17 cellular contexts compared by ENCODE assay signal in genomic region chr1:24992761-24993211, GRCh38.
DNase-seq lines count a peak whose midpoint lies in the region; ATAC-seq, FAIRE-seq and TF ChIP-seq lines count a peak whose summit lies in the region.
"Had no signal": no experiment of that assay in that cellular context is flagged by ENCODE, and none has a peak within 500 bp of the region (broad histone marks: within the 10 kb centered on the region; RNA-seq: fewer than 3 reads in every experiment).

No MANE protein-coding gene starts in this region.

- TF ChIP-seq POLR2A in GM12878 (IDR thresholded peaks at IDR 0.05; ENCODE audit: low read depth, low read length): no peak

- TF ChIP-seq CTCF in OCI-LY7 (conservative IDR thresholded peaks at IDR 0.05; ENCODE audit: low read length) (no peak), GM12878 (IDR thresholded peaks at IDR 0.05 in 2 of 3, conservative IDR thresholded peaks at IDR 0.05 in 1 of 3; ENCODE audit: control insufficient read depth in 2 of 3, extremely low read depth in 1 of 3, insufficient read depth in 1 of 3, low read depth in 3 of 3, low read length in 3 of 3) (no peak)

- peaks cover 93% of the 10 kb centered on the region for H3K4me1 Mint-ChIP-seq in activated CD4-positive, alpha-beta T cell treated with anti-CD3 and anti-CD28 coated beads for 36 hours

- no peak for TF ChIP-seq EP300 in GM12878 (IDR thresholded peaks at IDR 0.05; ENCODE audit: borderline replicate concordance in 1 of 2, control insufficient read depth in 1 of 2, low read depth in 2 of 2, low read length in 2 of 2)

- in situ Hi-C loops in GM12878 (cut with MboI): no loop called here

- H3K36me3 ChIP-seq in OCI-LY7 (ENCODE audit: insufficient read depth, low read length): no peaks in the 10 kb centered on the region
- H3K36me3 ChIP-seq in GM12878 (ENCODE audit: control insufficient read depth in 2 of 2, insufficient read depth in 2 of 2, low read length in 1 of 2): no peaks in the 10 kb centered on the region
- H3K36me3 ChIP-seq: tibial artery had no signal

- peaks cover 13% of the 10 kb centered on the region for H3K36me3 Mint-ChIP-seq in activated CD4-positive, alpha-beta T cell treated with anti-CD3 and anti-CD28 coated beads for 36 hours (ENCODE audit: low read depth)

- H2AFZ ChIP-seq in OCI-LY7 (ENCODE audit: low read length): peak overlapping the region; percentile 56
- H2AFZ ChIP-seq in GM12878 (ENCODE audit: control insufficient read depth, low read depth, low read length): peak overlapping the region; percentile 43

- BruUV-seq in OCI-LY7 (replicated peaks; lab: Mats Ljungman, UMichigan) (no TSS peak), GM12878 (replicated peaks; lab: Mats Ljungman, UMichigan) (no TSS peak)

- H3K9ac ChIP-seq in GM12878 (ENCODE audit: control insufficient read depth, insufficient read depth, low read length): no peak overlapping the region

- DNase-seq in activated CD4-positive, alpha-beta T cell treated with anti-CD3 and anti-CD28 coated beads for 36 hours: no peak
- DNase-seq in activated CD4-positive, alpha-beta T cell treated with anti-CD3 and anti-CD28 coated beads, Interleukin-2, amount 50 U/mL, for 48 hours: no peak
- DNase-seq in OCI-LY7 (ENCODE audit: low spot score) (no peak), GM12878 (ENCODE audit: low read depth, low spot score) (no peak), renal cortical epithelial cell (ENCODE audit: low read depth) (peak; percentile 36)
- DNase-seq: activated CD4-positive, alpha-beta T cell treated with anti-CD3 and anti-CD28 coated beads, Interleukin-2, amount 50 U/mL, for 1 hour; NCI-H146; SHP77 treated with DMSO at 0.1 percent for 48 hours; tibial artery had no signal

- H3K9me3 ChIP-seq in OCI-LY7 (ENCODE audit: low read length): no peaks in the 10 kb centered on the region
- H3K9me3 ChIP-seq in GM12878 (replicated peaks; ENCODE audit: control insufficient read depth, insufficient read depth, low read length): peaks cover 3% of the 10 kb centered on the region; the same call in 1 of the 3 replicates

- no peak overlapping the region for H3K27ac ChIP-seq in OCI-LY7 (ENCODE audit: low read depth, low read length, poor library complexity, severe bottlenecking)
- H3K27ac ChIP-seq in GM12878 (ENCODE audit: control insufficient read depth, insufficient read depth): no peak overlapping the region
- H3K27ac ChIP-seq: 22Rv1, C4-2B, tibial artery had no signal

- FAIRE-seq in GM12878 (lab: Jason Lieb, UNC): no peak
- FAIRE-seq: frontal cortex had no signal

- H3K4me2 ChIP-seq in OCI-LY7 (ENCODE audit: low read length) (no peak overlapping the region), GM12878 (ENCODE audit: control insufficient read depth, insufficient read depth) (no peak overlapping the region)

- CTCF ChIA-PET in activated CD4-positive, alpha-beta T cell treated with anti-CD3 and anti-CD28 coated beads for 36 hours (lab: Charles Lee): interaction anchor here (0.6 to 2.3 kb wide), 4 partner anchors 11 to 28 kb away, joined by 3 to 5 read pairs (median 4); no protein-coding TSS in a partner anchor
- CTCF ChIA-PET in OCI-LY7 (lab: Charles Lee; ENCODE audit: unreplicated experiment) (no interaction called here), GM12878 (lab: Yijun Ruan, JAX) (interaction anchor here (1.1 kb wide), 1 partner anchor 44 kb away, joined by 3 read pairs; no protein-coding TSS in a partner anchor)

- H3K79me2 ChIP-seq in OCI-LY7 (ENCODE audit: insufficient read depth, low read depth, low read length) (no peaks in the 10 kb centered on the region), GM12878 (ENCODE audit: control insufficient read depth, insufficient read depth, low read length) (no peaks in the 10 kb centered on the region)

- H3K4me1 ChIP-seq in OCI-LY7 (ENCODE audit: insufficient read depth, low read length, poor library complexity, severe bottlenecking): peaks cover 19% of the 10 kb centered on the region
- H3K4me1 ChIP-seq in GM12878 (ENCODE audit: control insufficient read depth, insufficient read depth, low read length): peaks cover 8% of the 10 kb centered on the region
- H3K4me1 ChIP-seq: tibial artery had no signal

- no peaks in the 10 kb centered on the region for H4K20me1 ChIP-seq in OCI-LY7 (ENCODE audit: insufficient read depth, low read length)
- H4K20me1 ChIP-seq in GM12878 (ENCODE audit: control insufficient read depth, insufficient read depth): no peaks in the 10 kb centered on the region

- H3K9me3 Mint-ChIP-seq in activated CD4-positive, alpha-beta T cell treated with anti-CD3 and anti-CD28 coated beads for 36 hours (ENCODE audit: low read depth): peaks cover 2% of the 10 kb centered on the region

- SMC1A ChIA-PET in GM12878 (lab: Charles Lee; ENCODE audit: uncharacterized antibody, unreplicated experiment): interaction anchor here (0.7 to 1.9 kb wide), 3 partner anchors 10 to 35 kb away, joined by 3 to 4 read pairs (median 3); no protein-coding TSS in a partner anchor

- POLR2A ChIA-PET in activated CD4-positive, alpha-beta T cell treated with anti-CD3 and anti-CD28 coated beads for 36 hours (lab: Charles Lee): no interaction called here
- POLR2A ChIA-PET in OCI-LY7 (lab: Charles Lee): interaction anchor here (0.8 kb wide), 1 partner anchor 45 kb away, joined by 3 read pairs; no protein-coding TSS in a partner anchor
- POLR2A ChIA-PET in GM12878 (lab: Charles Lee): no interaction called here

- RAD21 ChIA-PET in GM12878 (lab: Charles Lee; ENCODE audit: unreplicated experiment): no interaction called here

- TF ChIP-seq RAD21 in GM12878 (IDR thresholded peaks at IDR 0.05; ENCODE audit: insufficient read depth, low read depth, low read length): no peak

- peak overlapping the region; percentile 43 for H3K4me3 Mint-ChIP-seq in activated CD4-positive, alpha-beta T cell treated with anti-CD3 and anti-CD28 coated beads for 36 hours
- H3K4me3 Mint-ChIP-seq: nephron had no signal

- no peaks in the 10 kb centered on the region for H3K27me3 ChIP-seq in GM12878 (replicated peaks in 1 of 2; ENCODE audit: control insufficient read depth in 2 of 2, insufficient read depth in 2 of 2, low read length in 1 of 2)

- peak; percentile 8 for ATAC-seq in activated CD4-positive, alpha-beta T cell treated with anti-CD3 and anti-CD28 coated beads for 36 hours
- ATAC-seq in GM12878 (no peak), HG03469 (IDR thresholded peaks at IDR 0.05; ENCODE audit: unreplicated experiment) (no peak), HG03025 (IDR thresholded peaks at IDR 0.05; ENCODE audit: low FRiP score, unreplicated experiment) (no peak), GM21717 (IDR thresholded peaks at IDR 0.05; ENCODE audit: unreplicated experiment) (no peak)

- H3K27ac Mint-ChIP-seq in activated CD4-positive, alpha-beta T cell treated with anti-CD3 and anti-CD28 coated beads for 36 hours: peak overlapping the region; percentile 100

- WGBS in GM12878 (ENCODE audit: insufficient coverage, insufficient replicate concordance, low lambda C conversion rate, missing lambda C conversion rate): 30% methylated on average over 11 of the region's 12 CpGs

- H3K4me3 ChIP-seq in OCI-LY7 (ENCODE audit: low read depth, low read length, poor library complexity, severe bottlenecking): no peak overlapping the region
- no peak overlapping the region for H3K4me3 ChIP-seq in GM12878
- H3K4me3 ChIP-seq: lung, tibial artery had no signal

- no peaks in the 10 kb centered on the region for H3K27me3 Mint-ChIP-seq in activated CD4-positive, alpha-beta T cell treated with anti-CD3 and anti-CD28 coated beads for 36 hours

- H3K9me2 ChIP-seq in OCI-LY7 (ENCODE audit: insufficient read depth, low read length): no peaks in the 10 kb centered on the region

- intact Hi-C loops in activated CD4-positive, alpha-beta T cell treated with anti-CD3 and anti-CD28 coated beads for 36 hours (cut with DNase I, micrococcal nuclease): loop anchor here in 1 of 2 experiments (2.0 kb wide), 1 partner anchor 30 kb away; no protein-coding TSS in a partner anchor
- intact Hi-C loops in OCI-LY7 (cut with micrococcal nuclease; ENCODE audit: unreplicated experiment): no loop called here
- intact Hi-C loops in GM12878 (cut with micrococcal nuclease; ENCODE audit: unreplicated experiment): no loop called here

TF ChIP-seq in GM12878, 131 proteins besides CTCF, POLR2A, EP300 and RAD21:
- peak; percentile 57; the same call in 1 of the 2 replicates for TF ChIP-seq IKZF1 (conservative IDR thresholded peaks at IDR 0.05)
- TF ChIP-seq RBBP5 (conservative IDR thresholded peaks at IDR 0.05): no peak
- TF ChIP-seq SMC3 (IDR thresholded peaks at IDR 0.05; ENCODE audit: borderline replicate concordance, low read length): no peak
- peak in 1 of 2 experiments; percentile 40; a peak in 1 of 4 replicates for TF ChIP-seq IKZF2 (IDR thresholded peaks at IDR 0.05)
- TF ChIP-seq POU2F2 (IDR thresholded peaks at IDR 0.05; ENCODE audit: borderline replicate concordance, low read depth, low read length): no peak
TF ChIP-seq in GM12878: peak in this region for 2.
